23 cellular contexts compared by ENCODE assay signal in the genomic region with DNA sequence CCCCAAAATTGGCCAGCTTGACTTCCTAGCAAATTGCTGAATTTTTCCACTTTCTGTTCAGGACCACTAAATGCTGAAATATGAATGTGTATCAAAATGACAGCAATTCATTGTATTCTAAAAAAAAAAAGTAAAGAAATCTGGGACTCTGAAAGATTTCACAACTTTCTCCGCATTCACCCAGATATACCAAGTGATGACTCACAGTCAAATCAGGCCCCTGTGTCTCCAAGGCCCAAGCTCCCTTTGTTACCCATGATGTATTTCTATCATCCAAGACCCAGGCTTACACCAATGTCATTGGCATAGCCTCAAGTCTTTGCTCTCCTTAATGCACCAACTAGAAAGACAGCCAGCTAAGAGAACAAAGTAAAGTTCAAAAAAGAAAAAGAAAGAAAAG.
DNase-seq lines count a peak whose midpoint lies in the region; ATAC-seq and TF ChIP-seq lines count a peak whose summit lies in the region.
"Had no signal": no experiment of that assay in that cellular context is flagged by ENCODE, and none has a peak within 500 bp of the region (broad histone marks: within the 10 kb centered on the region; RNA-seq: fewer than 3 reads in every experiment).

No MANE protein-coding gene starts in this region.

- H3K27ac Mint-ChIP-seq in MCF 10A (ENCODE audit: low read depth, unreplicated experiment), result no peak overlapping the region
- H3K27ac Mint-ChIP-seq in naive thymus-derived CD8-positive, alpha-beta T cell, result no peak overlapping the region
- H3K27ac Mint-ChIP-seq: CD8-positive, alpha-beta T cell; H9 had no signal

- H3K4me1 ChIP-seq in breast epithelium, result no peaks in the 10 kb centered on the region
- peaks cover 7% of the 10 kb centered on the region for H3K4me1 ChIP-seq in suprapubic skin
- H3K4me1 ChIP-seq: SJCRH30 had no signal

- peak; percentile 41 for DNase-seq in MCF 10A (ENCODE audit: unreplicated experiment)
- no peak for DNase-seq in breast epithelium (ENCODE audit: low spot score in 2 of 2)
- peak; percentile 83 for DNase-seq in fibroblast of gingiva (ENCODE audit: low read depth)
- peak; percentile 1 for DNase-seq in iris pigment epithelial cell (ENCODE audit: low read depth)
- DNase-seq in suprapubic skin (ENCODE audit: low spot score in 2 of 2), result no peak
- no peak for DNase-seq in naive thymus-derived CD8-positive, alpha-beta T cell
- DNase-seq: C1 segment of cervical spinal cord; Calu3; CD8-positive, alpha-beta T cell; DMS153; GF-D8; H9; KBM-7; NCI-H1092 treated with DMSO at 0.1 percent for 48 hours; NCI-H1436 treated with DMSO at 0.1 percent for 48 hours; NCI-H1930; NCI-H2227 treated with DMSO at 0.1 percent for 48 hours; NCI-H510A; SJCRH30 had no signal

- H3K4me1 Mint-ChIP-seq in MCF 10A (ENCODE audit: insufficient read depth, unreplicated experiment), result peaks cover 10% of the 10 kb centered on the region
- no peaks in the 10 kb centered on the region for H3K4me1 Mint-ChIP-seq in naive thymus-derived CD8-positive, alpha-beta T cell

- H3K36me3 Mint-ChIP-seq in MCF 10A (ENCODE audit: insufficient read depth, unreplicated experiment), result no peaks in the 10 kb centered on the region
- H3K36me3 Mint-ChIP-seq in naive thymus-derived CD8-positive, alpha-beta T cell, result peaks cover 0 to 9% (median 0%) of the 10 kb centered on the region in 3 donors
- H3K36me3 Mint-ChIP-seq: CD8-positive, alpha-beta T cell had no signal

- H3K9me3 ChIP-seq in breast epithelium (no peaks in the 10 kb centered on the region), suprapubic skin (no peaks in the 10 kb centered on the region)
- H3K9me3 ChIP-seq: SJCRH30 had no signal

- TF ChIP-seq EP300 in suprapubic skin (IDR thresholded peaks at IDR 0.05), result no peak

- H3K4me3 ChIP-seq in breast epithelium (no peak overlapping the region), suprapubic skin (no peak overlapping the region)
- H3K4me3 ChIP-seq: SJCRH30 had no signal

- TF ChIP-seq POLR2A in breast epithelium (IDR thresholded peaks at IDR 0.05) (no peak), suprapubic skin (IDR thresholded peaks at IDR 0.05) (no peak)

- TF ChIP-seq CTCF in MCF 10A (IDR thresholded peaks at IDR 0.05; ENCODE audit: unreplicated experiment), result no peak
- TF ChIP-seq CTCF in breast epithelium (IDR thresholded peaks at IDR 0.05), result no peak
- no peak for TF ChIP-seq CTCF in suprapubic skin (IDR thresholded peaks at IDR 0.05)

- H3K4me3 Mint-ChIP-seq in MCF 10A (ENCODE audit: unreplicated experiment), result no peak overlapping the region
- no peak overlapping the region for H3K4me3 Mint-ChIP-seq in naive thymus-derived CD8-positive, alpha-beta T cell
- H3K4me3 Mint-ChIP-seq: CD8-positive, alpha-beta T cell; H9 had no signal

- H3K27me3 ChIP-seq in breast epithelium (no peaks in the 10 kb centered on the region), suprapubic skin (no peaks in the 10 kb centered on the region)
- H3K27me3 ChIP-seq: SJCRH30 had no signal

- peaks cover 7% of the 10 kb centered on the region for H3K9me3 Mint-ChIP-seq in MCF 10A (ENCODE audit: unreplicated experiment)
- H3K9me3 Mint-ChIP-seq in naive thymus-derived CD8-positive, alpha-beta T cell, result peaks cover 0 to 10% (median 5%) of the 10 kb centered on the region in 9 donors

- H3K36me3 ChIP-seq in breast epithelium (no peaks in the 10 kb centered on the region), suprapubic skin (no peaks in the 10 kb centered on the region)
- H3K36me3 ChIP-seq: SJCRH30 had no signal

- CTCF ChIA-PET in MCF 10A (lab: Yijun Ruan, JAX), result interaction anchor here (0.6 to 0.8 kb wide), 3 partner anchors 13 to 54 kb away, joined by 3 read pairs; no protein-coding TSS in a partner anchor

- ATAC-seq in HG02623 (IDR thresholded peaks at IDR 0.05; ENCODE audit: unreplicated experiment), result no peak
- no peak for ATAC-seq in naive thymus-derived CD8-positive, alpha-beta T cell
- ATAC-seq in GM21576 (IDR thresholded peaks at IDR 0.05; ENCODE audit: unreplicated experiment), result no peak
- ATAC-seq: CD8-positive, alpha-beta T cell; Panc1 had no signal

- 68% methylated on average over 1 of the region's 1 CpG for WGBS in suprapubic skin

- BruUV-seq in MCF 10A (replicated peaks; lab: Mats Ljungman, UMichigan), result no TSS peak

- H3K27ac ChIP-seq in breast epithelium (no peak overlapping the region), suprapubic skin (peak overlapping the region; percentile 49)
- H3K27ac ChIP-seq: 22Rv1, SJCRH30 had no signal

- H3K27me3 Mint-ChIP-seq in MCF 10A (ENCODE audit: insufficient read depth, unreplicated experiment), result no peaks in the 10 kb centered on the region
- H3K27me3 Mint-ChIP-seq in naive thymus-derived CD8-positive, alpha-beta T cell, result peaks cover 0 to 2% (median 0%) of the 10 kb centered on the region in 5 donors

- POLR2A ChIA-PET in MCF 10A (lab: Yijun Ruan, JAX), result no interaction called here
- POLR2A ChIA-PET in naive thymus-derived CD8-positive, alpha-beta T cell (lab: Charles Lee), result no interaction called here

- intact Hi-C loops in MCF 10A (cut with micrococcal nuclease) (no loop called here), breast epithelium (cut with DNase I; ENCODE audit: low total_unique reads) (no loop called here)

Comparison
In these comparisons a context has a peak if more than half of its experiments do, and no peak if none do; other contexts are left out.
1. DNase-seq: peak in MCF 10A (single experiment), fibroblast of gingiva (single experiment) and iris pigment epithelial cell (single experiment); none in breast epithelium (0 of 2), suprapubic skin (0 of 2) and naive thymus-derived CD8-positive, alpha-beta T cell (0 of 10).